In genomic region chr1:109790329-109790728, GRCh38 we compare ENCODE assay signal across 1 cellular context.
A peak's percentile ranks its signal among the peaks of the same experiment; 100 is the strongest.
TF ChIP-seq lines count a peak whose summit lies in the region.

No MANE protein-coding gene starts in this region.

TF ChIP-seq in K562, 482 proteins besides CTCF, POLR2A, EP300 and RAD21 (continued from another document):
- TF ChIP-seq RNF219 (CRISPR knock-in tag; IDR thresholded peaks at IDR 0.05): no peak
- no peak for TF ChIP-seq NR1H2 (CRISPR knock-in tag; IDR thresholded peaks at IDR 0.05)
- TF ChIP-seq ADNP (tag; IDR thresholded peaks at IDR 0.05): peak; percentile 96
- no peak for TF ChIP-seq SIX5 (IDR thresholded peaks at IDR 0.05; ENCODE audit: borderline replicate concordance in 1 of 2, insufficient read depth in 1 of 2, low read depth in 1 of 2, low read length in 2 of 2)
TF ChIP-seq in K562: peak in this region for 15.
